ENCODE assay signal across 19 cellular contexts in the genomic region with DNA sequence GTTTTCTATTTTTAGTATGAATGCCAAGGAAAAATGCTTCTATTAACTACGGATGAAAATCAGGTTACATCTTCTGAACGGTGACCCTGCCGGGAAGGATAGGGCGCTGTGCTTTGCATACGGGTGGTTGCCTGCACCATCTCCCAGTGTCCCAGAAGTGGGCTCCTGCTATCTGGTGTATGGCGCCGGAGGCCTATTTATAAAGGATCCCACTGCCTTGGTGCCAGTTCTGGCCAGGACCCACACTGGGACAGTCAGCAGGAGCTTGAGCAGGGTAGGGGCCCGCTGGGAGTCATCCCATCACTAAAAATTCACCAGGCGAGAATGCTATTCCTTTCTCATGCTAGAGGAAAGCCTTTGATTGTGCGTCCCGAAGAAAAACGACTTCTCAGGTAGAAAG.
"Had no signal": no experiment of that assay in that cellular context is flagged by ENCODE, and none has a peak within 500 bp of the region (broad histone marks: within the 10 kb centered on the region; RNA-seq: fewer than 3 reads in every experiment).

No MANE protein-coding gene starts in this region.

- H3K4me3 Mint-ChIP-seq: immature natural killer cell, mesothelial cell of epicardium had no signal

- H3K27ac Mint-ChIP-seq: immature natural killer cell, mesothelial cell of epicardium had no signal

- H3K9me3 Mint-ChIP-seq: immature natural killer cell, mesothelial cell of epicardium had no signal

- DNase-seq: dermis blood vessel endothelial cell; dorsolateral prefrontal cortex; effector CD4-positive, alpha-beta T cell; effector memory CD4-positive, alpha-beta T cell; foreskin keratinocyte; hypothalamus; immature natural killer cell; islet precursor cell; kidney; kidney glomerular epithelial cell; left lung; lower lobe of right lung; mesenchymal stem cell; mucosa of descending colon had no signal

- H3K9me3 ChIP-seq: esophagus muscularis mucosa, gastroesophageal sphincter, left lung, lower lobe of right lung, mucosa of descending colon had no signal

- H3K4me2 ChIP-seq: hepatocyte had no signal

- H3K27ac ChIP-seq: coronary artery, dorsolateral prefrontal cortex, esophagus muscularis mucosa, foreskin keratinocyte, gastroesophageal sphincter, hepatocyte, left lung, lower lobe of right lung had no signal

- H2AFZ ChIP-seq: hepatocyte had no signal

- H3K4me3 ChIP-seq: coronary artery, dorsolateral prefrontal cortex, esophagus muscularis mucosa, gastroesophageal sphincter, hepatocyte, left lung, lower lobe of right lung, mucosa of descending colon had no signal

- H3K36me3 ChIP-seq: left lung, lower lobe of right lung had no signal

- ATAC-seq: foreskin keratinocyte, gastroesophageal sphincter, left lung, lower lobe of right lung, mucosa of descending colon had no signal

- H3K27me3 ChIP-seq: dorsolateral prefrontal cortex, esophagus muscularis mucosa, foreskin keratinocyte, gastroesophageal sphincter, hepatocyte, left lung had no signal
